ENCODE assay signal across 9 cellular contexts in genomic region chr16:53913082-53913870, GRCh38.
DNase-seq lines count a peak whose midpoint lies in the region; ATAC-seq, FAIRE-seq and TF ChIP-seq lines count a peak whose summit lies in the region.
"Had no signal": no experiment of that assay in that cellular context is flagged by ENCODE, and none has a peak within 500 bp of the region (broad histone marks: within the 10 kb centered on the region; RNA-seq: fewer than 3 reads in every experiment).

No MANE protein-coding gene starts in this region.

- no peak overlapping the region for H3K14ac ChIP-seq in mesenchymal stem cell (ENCODE audit: low read length in 2 of 2)

- H2AK5ac ChIP-seq in mesenchymal stem cell (ENCODE audit: low read length, severe bottlenecking), result no peak overlapping the region

- peak overlapping the region in 4 of 5 experiments; percentile 2 to 66 (median 30) for H3K27ac Mint-ChIP-seq in brain
- H3K27ac Mint-ChIP-seq: activated B cell treated with CpG ODN at 0.5 μM for 24 hours had no signal

- no peak overlapping the region for H2AFZ ChIP-seq in mesenchymal stem cell (ENCODE audit: low read depth, low read length)

- no peak overlapping the region for H2BK15ac ChIP-seq in mesenchymal stem cell (ENCODE audit: low read depth, poor library complexity, severe bottlenecking)

- no peak overlapping the region for H2BK5ac ChIP-seq in mesenchymal stem cell (ENCODE audit: low read depth, low read length, poor library complexity, severe bottlenecking)

- no peak for TF ChIP-seq CTCF in brain (conservative IDR thresholded peaks at IDR 0.05)

- H3K9me3 ChIP-seq in KOPT-K1 (ENCODE audit: insufficient read depth, low read length, poor library complexity, severe bottlenecking) (no peaks in the 10 kb centered on the region), mesenchymal stem cell (ENCODE audit: control insufficient read depth, low read length) (no peaks in the 10 kb centered on the region), small intestine (ENCODE audit: control insufficient read depth, low read depth) (no peaks in the 10 kb centered on the region)

- no peak for FAIRE-seq in small intestine (lab: Jason Lieb, UNC)

- peak overlapping the region; percentile 20 to 68 for H2BK12ac ChIP-seq in mesenchymal stem cell (ENCODE audit: low read length in 2 of 2)

- peaks cover 57% of the 10 kb centered on the region for H3K4me1 Mint-ChIP-seq in brain

- no peaks in the 10 kb centered on the region for H3K27me3 Mint-ChIP-seq in brain
- H3K27me3 Mint-ChIP-seq: activated B cell treated with CpG ODN at 0.5 μM for 24 hours had no signal

- H3K23ac ChIP-seq in mesenchymal stem cell (ENCODE audit: low read length in 2 of 2), result no peak overlapping the region

- peaks cover 6% of the 10 kb centered on the region for H3K36me3 Mint-ChIP-seq in brain

- WGBS in mesenchymal stem cell, result 79% methylated on average over 7 of the region's 7 CpGs
- WGBS in small intestine, 3 donors, result 76 to 80% (median 78%) methylated on average over 7 of the region's 7 CpGs

- H3K4me2 ChIP-seq in mesenchymal stem cell (ENCODE audit: low read length, poor library complexity, severe bottlenecking), result no peak overlapping the region

- DNase-seq in AG20443 (ENCODE audit: low spot score), result peak; percentile 82
- peak; percentile 84 for DNase-seq in mesenchymal stem cell
- DNase-seq in small intestine, result no peak
- no peak for DNase-seq in DMS153 treated with DMSO at 0.1 percent for 48 hours (lab: John Stamatoyannopoulos, UW; ENCODE audit: unreplicated experiment)
- DNase-seq in GF-D8 (lab: John Stamatoyannopoulos, UW), result no peak
- DNase-seq: activated B cell treated with CpG ODN at 0.5 μM for 24 hours had no signal

- H2BK120ac ChIP-seq in mesenchymal stem cell (ENCODE audit: low read depth, low read length), result no peak overlapping the region

- peak overlapping the region; percentile 31 for H3K9ac ChIP-seq in mesenchymal stem cell (ENCODE audit: low read length)

- H3K27ac ChIP-seq in KOPT-K1 (ENCODE audit: low read depth, low read length, poor library complexity, severe bottlenecking), result peak overlapping the region; percentile 1
- H3K27ac ChIP-seq in mesenchymal stem cell (ENCODE audit: low read length, poor library complexity, severe bottlenecking), result no peak overlapping the region
- H3K27ac ChIP-seq in small intestine (ENCODE audit: low read depth in 1 of 2, low read length in 1 of 2), result no peak overlapping the region

- H3K4ac ChIP-seq in mesenchymal stem cell (ENCODE audit: low read depth in 1 of 2, low read length in 2 of 2), result peak overlapping the region in 1 of 2 experiments; percentile 34

- H3K4me1 ChIP-seq in mesenchymal stem cell (ENCODE audit: control insufficient read depth, insufficient read depth, low read depth, low read length) (peaks cover 1% of the 10 kb centered on the region), small intestine (ENCODE audit: control insufficient read depth in 2 of 2, insufficient read depth in 1 of 2, low read depth in 1 of 2, low read length in 1 of 2) (peaks cover 3 to 6% of the 10 kb centered on the region in 2 donors)

- no peak overlapping the region for H3K18ac ChIP-seq in mesenchymal stem cell (ENCODE audit: low read depth in 1 of 2, low read length in 2 of 2)

- no peak for ATAC-seq in GM21737 (IDR thresholded peaks at IDR 0.05; ENCODE audit: unreplicated experiment)

- no peak overlapping the region for H3K4me3 ChIP-seq in mesenchymal stem cell (ENCODE audit: insufficient read depth in 1 of 2, low read depth in 1 of 2, low read length in 2 of 2)
- no peak overlapping the region for H3K4me3 ChIP-seq in small intestine (ENCODE audit: low read depth in 1 of 2, low read length in 2 of 2)

- H3K27me3 ChIP-seq in mesenchymal stem cell (ENCODE audit: control insufficient read depth in 1 of 2, insufficient read depth in 1 of 2, low read length in 2 of 2) (no peaks in the 10 kb centered on the region), small intestine (ENCODE audit: control insufficient read depth in 2 of 2, insufficient read depth in 2 of 2, low read length in 2 of 2) (no peaks in the 10 kb centered on the region)

- no peak overlapping the region for H4K8ac ChIP-seq in mesenchymal stem cell (ENCODE audit: low read length)

- no peaks in the 10 kb centered on the region for H3K36me3 ChIP-seq in KOPT-K1 (ENCODE audit: insufficient read depth, low read length)
- H3K36me3 ChIP-seq in mesenchymal stem cell (ENCODE audit: control insufficient read depth in 1 of 2, insufficient read depth in 2 of 2, low read depth in 1 of 2, low read length in 2 of 2), result no peaks in the 10 kb centered on the region
- no peaks in the 10 kb centered on the region for H3K36me3 ChIP-seq in small intestine (ENCODE audit: control insufficient read depth in 2 of 2, insufficient read depth in 2 of 2, low read length in 2 of 2)

- H3K79me1 ChIP-seq in mesenchymal stem cell (replicated peaks; ENCODE audit: low read length, poor library complexity, severe bottlenecking), result peaks cover 18% of the 10 kb centered on the region

- no peak overlapping the region for H3K4me3 Mint-ChIP-seq in brain
- H3K4me3 Mint-ChIP-seq: activated B cell treated with CpG ODN at 0.5 μM for 24 hours had no signal

- no peaks in the 10 kb centered on the region for H3K9me3 Mint-ChIP-seq in brain
- H3K9me3 Mint-ChIP-seq: activated B cell treated with CpG ODN at 0.5 μM for 24 hours had no signal

- H4K91ac ChIP-seq in mesenchymal stem cell (ENCODE audit: low read length), result no peak overlapping the region

Comparison
In these comparisons a context has a peak if more than half of its experiments do, and no peak if none do; other contexts are left out.
1. DNase-seq: peak in AG20443 (single experiment) and mesenchymal stem cell (single experiment); none in small intestine (single experiment), DMS153 treated with DMSO at 0.1 percent for 48 hours (single experiment) and GF-D8 (single experiment).